Comparison of ENCODE assay signal across 20 cellular contexts in genomic region chr15:66110788-66111187, GRCh38.
DNase-seq lines count a peak whose midpoint lies in the region; ATAC-seq and TF ChIP-seq lines count a peak whose summit lies in the region.
"Had no signal": no experiment of that assay in that cellular context is flagged by ENCODE, and none has a peak within 500 bp of the region (broad histone marks: within the 10 kb centered on the region; RNA-seq: fewer than 3 reads in every experiment).

No MANE protein-coding gene starts in this region.

- no peak for ATAC-seq in upper lobe of right lung
- ATAC-seq in HG03439 (IDR thresholded peaks at IDR 0.05; ENCODE audit: unreplicated experiment): no peak
- no peak for ATAC-seq in foreskin keratinocyte
- ATAC-seq: GM23338 had no signal

- H3K36me3 ChIP-seq in upper lobe of right lung: no peaks in the 10 kb centered on the region
- H3K36me3 ChIP-seq in uterus: no peaks in the 10 kb centered on the region
- H3K36me3 ChIP-seq: BE2C; BLaER1 treated with 17β-estradiol and CSF1 and Interleukin-3, amounts not matched to agents 10 nM and 100 nM had no signal

- TF ChIP-seq CTCF in GM20000 (IDR thresholded peaks at IDR 0.05; ENCODE audit: extremely low read depth, missing control alignments) (no peak), chondrocyte (IDR thresholded peaks at IDR 0.05) (no peak), upper lobe of right lung (IDR thresholded peaks at IDR 0.05) (no peak), uterus (IDR thresholded peaks at IDR 0.05) (no peak), foreskin keratinocyte (conservative IDR thresholded peaks at IDR 0.05) (no peak)

- DNase-seq in NOMO-1 treated with DMSO at 0.1 percent for 48 hours (lab: John Stamatoyannopoulos, UW; ENCODE audit: unreplicated experiment) (peak; percentile 27), NOMO-1 treated with dmso at 0.1 percent for 144 hours (lab: John Stamatoyannopoulos, UW; ENCODE audit: unreplicated experiment) (no peak), GM20000 (ENCODE audit: low spot score) (peak; percentile 29), chondrocyte (ENCODE audit: low spot score) (peak; percentile 10), upper lobe of right lung (peak; percentile 7), uterus (no peak), foreskin keratinocyte (no peak)
- DNase-seq: BE2C; CD4-positive, alpha-beta T cell; CD8-positive, alpha-beta memory T cell; DMS 273 treated with DMSO at 0.1 percent for 48 hours; DMS79; EL; GDM1; H9 had no signal

- no peaks in the 10 kb centered on the region for H3K9me3 Mint-ChIP-seq in chondrocyte (ENCODE audit: low read depth)
- H3K9me3 Mint-ChIP-seq: CD14-positive monocyte; CD4-positive, alpha-beta T cell; CD8-positive, alpha-beta memory T cell; GM23338; H9 had no signal

- H3K27ac Mint-ChIP-seq in chondrocyte (ENCODE audit: unreplicated experiment): no peak overlapping the region
- H3K27ac Mint-ChIP-seq: CD14-positive monocyte; CD4-positive, alpha-beta T cell; GM23338; H9 had no signal

- no peaks in the 10 kb centered on the region for H3K9me3 ChIP-seq in upper lobe of right lung
- no peaks in the 10 kb centered on the region for H3K9me3 ChIP-seq in uterus
- H3K9me3 ChIP-seq: BE2C; BLaER1 treated with 17β-estradiol and CSF1 and Interleukin-3, amounts not matched to agents 10 nM and 100 nM had no signal

- H3K27me3 Mint-ChIP-seq in chondrocyte (ENCODE audit: low read depth): peaks cover 79% of the 10 kb centered on the region

- intact Hi-C loops in upper lobe of right lung (cut with DNase I) (no loop called here), uterus (cut with DNase I; ENCODE audit: low total_unique reads) (no loop called here)

- no peak overlapping the region for H3K4me3 ChIP-seq in upper lobe of right lung
- no peak overlapping the region for H3K4me3 ChIP-seq in uterus
- H3K4me3 ChIP-seq: BLaER1 treated with 17β-estradiol and CSF1 and Interleukin-3, amounts not matched to agents 10 nM and 100 nM; GM23338 had no signal

- H3K4me1 ChIP-seq in upper lobe of right lung (no peaks in the 10 kb centered on the region), uterus (no peaks in the 10 kb centered on the region), foreskin keratinocyte (no peaks in the 10 kb centered on the region)
- H3K4me1 ChIP-seq: BE2C had no signal

- no peak overlapping the region for H3K4me3 Mint-ChIP-seq in chondrocyte (ENCODE audit: unreplicated experiment)
- H3K4me3 Mint-ChIP-seq: CD4-positive, alpha-beta T cell; CD8-positive, alpha-beta memory T cell; GM23338; H9 had no signal

- no peaks in the 10 kb centered on the region for H3K4me1 Mint-ChIP-seq in chondrocyte (ENCODE audit: low read depth)

- H3K27me3 ChIP-seq in upper lobe of right lung (no peaks in the 10 kb centered on the region), uterus (no peaks in the 10 kb centered on the region), foreskin keratinocyte (peaks cover 70% of the 10 kb centered on the region)
- H3K27me3 ChIP-seq: BE2C had no signal

- TF ChIP-seq POLR2A in uterus (IDR thresholded peaks at IDR 0.05): no peak

- H3K27ac ChIP-seq in upper lobe of right lung (no peak overlapping the region), uterus (no peak overlapping the region), foreskin keratinocyte (no peak overlapping the region)
- H3K27ac ChIP-seq: 22Rv1; BLaER1 treated with 17β-estradiol and CSF1 and Interleukin-3, amounts not matched to agents 10 nM and 100 nM had no signal

- H3K36me3 Mint-ChIP-seq in chondrocyte (ENCODE audit: low read depth): peaks cover 2% of the 10 kb centered on the region
- H3K36me3 Mint-ChIP-seq: CD14-positive monocyte; CD8-positive, alpha-beta memory T cell had no signal

Comparison
In these comparisons a context has a peak if more than half of its experiments do, and no peak if none do; other contexts are left out.
1. DNase-seq: peak in NOMO-1 treated with DMSO at 0.1 percent for 48 hours (single experiment), GM20000 (single experiment), chondrocyte (single experiment) and upper lobe of right lung (single experiment); none in NOMO-1 treated with dmso at 0.1 percent for 144 hours (single experiment), uterus (0 of 2) and foreskin keratinocyte (0 of 2).